In genomic region chr16:4648917-4649316, GRCh38 we compare ENCODE assay signal across 18 cellular contexts. TPM values are rescaled to one million over a fixed set of nuclear protein-coding genes. Genes with fewer than 3 reads are reported as not detected.
DNase-seq lines count a peak whose midpoint lies in the region; ATAC-seq and TF ChIP-seq lines count a peak whose summit lies in the region.
"Had no signal": no experiment of that assay in that cellular context is flagged by ENCODE, and none has a peak within 500 bp of the region (broad histone marks: within the 10 kb centered on the region; RNA-seq: fewer than 3 reads in every experiment).

No MANE protein-coding gene starts in this region.

- H3K4me3 Mint-ChIP-seq in central memory CD8-positive, alpha-beta T cell = peak overlapping the region; percentile 38
- H3K4me3 Mint-ChIP-seq in stimulated activated naive B cell treated with anti-CD40 and anti-IgM and Interleukin-4, amounts not matched to agents 10 μg/mL and 1 μg/mL and 100 μg/mL, for 72 hours = peak overlapping the region; percentile 45 to 48

- H3K4me1 ChIP-seq in mucosa of descending colon (ENCODE audit: low read depth) = no peaks in the 10 kb centered on the region
- H3K4me1 ChIP-seq: gastroesophageal sphincter had no signal

- no peaks in the 10 kb centered on the region for H3K9me3 Mint-ChIP-seq in activated naive CD4-positive, alpha-beta T cell treated with anti-CD3 and anti-CD28 coated beads, Interleukin-2, amount 50 U/mL, for 72 hours
- H3K9me3 Mint-ChIP-seq in central memory CD8-positive, alpha-beta T cell = no peaks in the 10 kb centered on the region
- no peaks in the 10 kb centered on the region for H3K9me3 Mint-ChIP-seq in stimulated activated naive B cell treated with anti-CD40 and anti-IgM and Interleukin-4, amounts not matched to agents 10 μg/mL and 1 μg/mL and 100 μg/mL, for 72 hours

- ATAC-seq in activated naive CD4-positive, alpha-beta T cell treated with anti-CD3 and anti-CD28 coated beads, Interleukin-2, amount 50 U/mL, for 72 hours = peak in 1 of 2 donors; percentile 6
- no peak for ATAC-seq in central memory CD8-positive, alpha-beta T cell (replicated peaks; ENCODE audit: extremely low read depth, poor library complexity, severe bottlenecking)
- no peak for ATAC-seq in stimulated activated naive B cell treated with anti-CD40 and anti-IgM and Interleukin-4, amounts not matched to agents 10 μg/mL and 1 μg/mL and 100 μg/mL, for 72 hours (replicated peaks)
- ATAC-seq in GM21825 (IDR thresholded peaks at IDR 0.05; ENCODE audit: unreplicated experiment) (no peak), mucosa of descending colon (no peak)
- ATAC-seq: gastroesophageal sphincter had no signal

- H3K36me3 ChIP-seq in mucosa of descending colon (ENCODE audit: low read depth) = no peaks in the 10 kb centered on the region

- H3K9me3 ChIP-seq in mucosa of descending colon = no peaks in the 10 kb centered on the region
- H3K9me3 ChIP-seq: esophagus muscularis mucosa, gastroesophageal sphincter, thoracic aorta had no signal

- H3K27me3 Mint-ChIP-seq in central memory CD8-positive, alpha-beta T cell = no peaks in the 10 kb centered on the region
- H3K27me3 Mint-ChIP-seq in stimulated activated naive B cell treated with anti-CD40 and anti-IgM and Interleukin-4, amounts not matched to agents 10 μg/mL and 1 μg/mL and 100 μg/mL, for 72 hours = no peaks in the 10 kb centered on the region

- TF ChIP-seq CTCF in mucosa of descending colon (IDR thresholded peaks at IDR 0.05) = no peak

- H3K27ac Mint-ChIP-seq in activated naive CD4-positive, alpha-beta T cell treated with anti-CD3 and anti-CD28 coated beads, Interleukin-2, amount 50 U/mL, for 72 hours = peak overlapping the region; percentile 43 to 68
- peak overlapping the region; percentile 82 for H3K27ac Mint-ChIP-seq in central memory CD8-positive, alpha-beta T cell (ENCODE audit: low read depth)
- H3K27ac Mint-ChIP-seq in stimulated activated naive B cell treated with anti-CD40 and anti-IgM and Interleukin-4, amounts not matched to agents 10 μg/mL and 1 μg/mL and 100 μg/mL, for 72 hours = peak overlapping the region; percentile 89

- H3K4me3 ChIP-seq in mucosa of descending colon = no peak overlapping the region
- H3K4me3 ChIP-seq: esophagus muscularis mucosa, gastroesophageal sphincter, thoracic aorta had no signal

- intact Hi-C loops in mucosa of descending colon (cut with DNase I, micrococcal nuclease) = no loop called here

- peaks cover 7 to 13% of the 10 kb centered on the region in 2 donors for H3K36me3 Mint-ChIP-seq in activated naive CD4-positive, alpha-beta T cell treated with anti-CD3 and anti-CD28 coated beads, Interleukin-2, amount 50 U/mL, for 72 hours
- peaks cover 30% of the 10 kb centered on the region for H3K36me3 Mint-ChIP-seq in central memory CD8-positive, alpha-beta T cell (ENCODE audit: insufficient read depth)
- H3K36me3 Mint-ChIP-seq in stimulated activated naive B cell treated with anti-CD40 and anti-IgM and Interleukin-4, amounts not matched to agents 10 μg/mL and 1 μg/mL and 100 μg/mL, for 72 hours = peaks cover 46 to 53% of the 10 kb centered on the region in 2 donors

- DNase-seq in activated naive CD4-positive, alpha-beta T cell treated with anti-CD3 and anti-CD28 coated beads, Interleukin-2, amount 50 U/mL, for 72 hours (ENCODE audit: low spot score in 2 of 2) = no peak
- no peak for DNase-seq in activated naive CD4-positive, alpha-beta T cell (lab: John Stamatoyannopoulos, UW)
- peak; percentile 20 for DNase-seq in NAMALWA (ENCODE audit: low spot score)
- DNase-seq in central memory CD8-positive, alpha-beta T cell (ENCODE audit: low spot score in 2 of 2) = no peak
- DNase-seq in stimulated activated naive B cell treated with anti-CD40 and anti-IgM and Interleukin-4, amounts not matched to agents 10 μg/mL and 1 μg/mL and 100 μg/mL, for 72 hours = no peak
- DNase-seq in germinal center (ENCODE audit: low spot score) = no peak
- no peak for DNase-seq in mucosa of descending colon
- DNase-seq: activated effector memory CD4-positive, alpha-beta T cell treated with anti-CD3 and anti-CD28 coated beads, Interleukin-2, amount 50 U/mL, for 16 hours; aorta; DMS53; NCI-H1417; NCI-H2107; NCI-H524 treated with DMSO at 0.1 percent for 48 hours; SHP77 had no signal

- peaks cover 37% of the 10 kb centered on the region for H3K4me1 Mint-ChIP-seq in central memory CD8-positive, alpha-beta T cell
- peaks cover 34 to 44% of the 10 kb centered on the region in 2 donors for H3K4me1 Mint-ChIP-seq in stimulated activated naive B cell treated with anti-CD40 and anti-IgM and Interleukin-4, amounts not matched to agents 10 μg/mL and 1 μg/mL and 100 μg/mL, for 72 hours

RNA-seq across cellular contexts. Expression of gene MGRN1, which starts 24.3 kb away (rescaled TPM):
- total RNA-seq in activated naive CD4-positive, alpha-beta T cell treated with anti-CD3 and anti-CD28 coated beads, Interleukin-2, amount 50 U/mL, for 72 hours = 10 to 100 TPM; 46.9 to 76.4 TPM
- 10 to 100 TPM; 72.3 to 80.2 (median 77.0) TPM for total RNA-seq in mucosa of descending colon

RNA-seq across cellular contexts. Expression of gene UBALD1, which starts 34.2 kb away (rescaled TPM):
- 10 to 100 TPM; 12.5 to 33.4 TPM for total RNA-seq in activated naive CD4-positive, alpha-beta T cell treated with anti-CD3 and anti-CD28 coated beads, Interleukin-2, amount 50 U/mL, for 72 hours
- 10 to 100 TPM; 21.3 to 38.8 (median 22.5) TPM for total RNA-seq in mucosa of descending colon

RNA-seq across cellular contexts. Expression of gene NUDT16L1, which starts 44.4 kb away (rescaled TPM):
- 10 to 100 TPM; 20.7 to 42.8 TPM for total RNA-seq in activated naive CD4-positive, alpha-beta T cell treated with anti-CD3 and anti-CD28 coated beads, Interleukin-2, amount 50 U/mL, for 72 hours
- 10 to 100 TPM; 28.3 to 47.8 (median 40.4) TPM for total RNA-seq in mucosa of descending colon
